In genomic region chr10:71973777-71974488, GRCh38 we compare ENCODE assay signal across 9 cellular contexts.
DNase-seq lines count a peak whose midpoint lies in the region; ATAC-seq and TF ChIP-seq lines count a peak whose summit lies in the region.
"Had no signal": no experiment of that assay in that cellular context is flagged by ENCODE, and none has a peak within 500 bp of the region (broad histone marks: within the 10 kb centered on the region; RNA-seq: fewer than 3 reads in every experiment).

No MANE protein-coding gene starts in this region.

- DNase-seq in coronary artery (ENCODE audit: low spot score) (no peak), brain microvascular endothelial cell (no peak)
- no peak for DNase-seq in stimulated activated effector memory CD8-positive, alpha-beta T cell treated with anti-CD3 and anti-CD28 coated beads, Interleukin-12 subunit alpha, Interleukin-12 subunit beta, amount 100 ng/mL, for 72 hours (ENCODE audit: low spot score in 2 of 2)

- no peaks in the 10 kb centered on the region for H3K36me3 Mint-ChIP-seq in stimulated activated effector memory CD8-positive, alpha-beta T cell treated with anti-CD3 and anti-CD28 coated beads, Interleukin-12 subunit alpha, Interleukin-12 subunit beta, amount 100 ng/mL, for 72 hours

- H3K36me3 ChIP-seq in brain microvascular endothelial cell (replicated peaks), result no peaks in the 10 kb centered on the region
- H3K36me3 ChIP-seq: spleen had no signal

- H3K4me1 Mint-ChIP-seq in stimulated activated effector memory CD8-positive, alpha-beta T cell treated with anti-CD3 and anti-CD28 coated beads, Interleukin-12 subunit alpha, Interleukin-12 subunit beta, amount 100 ng/mL, for 72 hours, result peaks cover 43% of the 10 kb centered on the region

- H3K4me3 ChIP-seq in coronary artery, result peak overlapping the region; percentile 4
- no peak overlapping the region for H3K4me3 ChIP-seq in brain microvascular endothelial cell (ENCODE audit: low read depth, low read length)
- H3K4me3 ChIP-seq: hepatocyte, spleen had no signal

- in situ Hi-C loops in brain microvascular endothelial cell (cut with HindIII; ENCODE audit: low pct_ligation_motif_present, low sequenced_read_pairs), result no loop called here

- H3K9me3 Mint-ChIP-seq in stimulated activated effector memory CD8-positive, alpha-beta T cell treated with anti-CD3 and anti-CD28 coated beads, Interleukin-12 subunit alpha, Interleukin-12 subunit beta, amount 100 ng/mL, for 72 hours, result no peaks in the 10 kb centered on the region

- H3K4me3 Mint-ChIP-seq in stimulated activated effector memory CD8-positive, alpha-beta T cell treated with anti-CD3 and anti-CD28 coated beads, Interleukin-12 subunit alpha, Interleukin-12 subunit beta, amount 100 ng/mL, for 72 hours, result peak overlapping the region; percentile 27

- ATAC-seq in GM19395 (IDR thresholded peaks at IDR 0.05; ENCODE audit: unreplicated experiment) (peak; percentile 15), HG03280 (IDR thresholded peaks at IDR 0.05; ENCODE audit: unreplicated experiment) (peak; percentile 11), HG03439 (IDR thresholded peaks at IDR 0.05; ENCODE audit: unreplicated experiment) (no peak), GM21786 (IDR thresholded peaks at IDR 0.05; ENCODE audit: unreplicated experiment) (no peak)
- peak; percentile 42 for ATAC-seq in stimulated activated effector memory CD8-positive, alpha-beta T cell treated with anti-CD3 and anti-CD28 coated beads, Interleukin-12 subunit alpha, Interleukin-12 subunit beta, amount 100 ng/mL, for 72 hours

- no peaks in the 10 kb centered on the region for H3K27me3 ChIP-seq in brain microvascular endothelial cell (replicated peaks)
- H3K27me3 ChIP-seq: hepatocyte, spleen had no signal

- H3K27ac ChIP-seq in coronary artery, result peak overlapping the region; percentile 83 to 94
- no peak overlapping the region for H3K27ac ChIP-seq in brain microvascular endothelial cell
- H3K27ac ChIP-seq: hepatocyte had no signal

- no peak for TF ChIP-seq CTCF in coronary artery (IDR thresholded peaks at IDR 0.05)
- no peak for TF ChIP-seq CTCF in brain microvascular endothelial cell (IDR thresholded peaks at IDR 0.05; ENCODE audit: low read depth, low read length, missing control alignments)

- peak overlapping the region; percentile 82 for H3K27ac Mint-ChIP-seq in stimulated activated effector memory CD8-positive, alpha-beta T cell treated with anti-CD3 and anti-CD28 coated beads, Interleukin-12 subunit alpha, Interleukin-12 subunit beta, amount 100 ng/mL, for 72 hours

Comparison
In these comparisons a context has a peak if more than half of its experiments do, and no peak if none do; other contexts are left out.
1. ATAC-seq: peak in GM19395 (single experiment), HG03280 (single experiment) and stimulated activated effector memory CD8-positive, alpha-beta T cell treated with anti-CD3 and anti-CD28 coated beads, Interleukin-12 subunit alpha, Interleukin-12 subunit beta, amount 100 ng/mL, for 72 hours (single experiment); none in HG03439 (single experiment) and GM21786 (single experiment).